ENCODE assay signal across 14 cellular contexts in the genomic region with DNA sequence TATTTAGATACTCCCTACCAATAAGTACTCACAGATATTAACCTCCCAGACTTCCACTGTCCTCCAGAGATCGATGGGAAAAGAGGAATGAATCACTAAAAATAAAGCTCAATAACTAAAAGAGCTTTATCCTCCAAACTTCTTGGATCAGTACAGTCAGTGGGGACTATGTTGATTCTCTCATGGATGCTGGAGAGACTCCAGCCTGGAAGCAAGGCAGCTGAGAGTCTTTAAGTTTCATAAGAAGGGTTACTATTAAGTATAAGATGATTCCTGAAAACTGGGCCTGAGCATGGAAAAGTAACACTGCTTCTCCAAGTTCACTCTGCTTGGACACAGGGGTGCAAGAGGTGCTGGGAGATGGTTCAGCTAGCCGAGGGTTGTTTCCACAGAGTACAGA. TPM values are rescaled to one million over a fixed set of nuclear protein-coding genes. Genes with fewer than 3 reads are reported as not detected.
DNase-seq lines count a peak whose midpoint lies in the region; ATAC-seq and TF ChIP-seq lines count a peak whose summit lies in the region.
"Had no signal": no experiment of that assay in that cellular context is flagged by ENCODE, and none has a peak within 500 bp of the region (broad histone marks: within the 10 kb centered on the region; RNA-seq: fewer than 3 reads in every experiment).

No MANE protein-coding gene starts in this region.

- no peaks in the 10 kb centered on the region for H3K79me2 ChIP-seq in ACC112 (ENCODE audit: control insufficient read depth, insufficient read depth, low read length, unreplicated experiment)

- DNase-seq in right atrium auricular region (ENCODE audit: low spot score) (no peak), NCI-H2196 (lab: John Stamatoyannopoulos, UW; ENCODE audit: unreplicated experiment) (no peak), islet precursor cell (no peak)
- no peak for DNase-seq in activated naive CD4-positive, alpha-beta T cell treated with anti-CD3 and anti-CD28 coated beads, Interleukin-2, amount 50 U/mL, for 72 hours (ENCODE audit: low spot score in 2 of 2)
- DNase-seq: activated CD4-positive, alpha-beta T cell treated with anti-CD3 and anti-CD28 coated beads for 36 hours; NCI-H2081; NCI-H748 treated with DMSO at 0.1 percent for 48 hours; stimulated activated CD4-positive, alpha-beta T cell treated with anti-CD3 and anti-CD28 coated beads, Interleukin-15, amount 100 ng/mL, for 24 hours had no signal

- H3K9ac ChIP-seq in skeletal muscle satellite cell (ENCODE audit: low read depth, low read length) = peak overlapping the region; percentile 55

- H3K4me1 ChIP-seq in ACC112 (ENCODE audit: control insufficient read depth, insufficient read depth, low read length, unreplicated experiment) (peaks cover 38% of the 10 kb centered on the region), right atrium auricular region (peaks cover 0 to 15% of the 10 kb centered on the region in 2 donors), skeletal muscle satellite cell (ENCODE audit: control insufficient read depth, insufficient read depth, low read length) (peaks cover 38% of the 10 kb centered on the region)

- peak overlapping the region; percentile 37 for H3K27ac ChIP-seq in ACC112 (ENCODE audit: low read depth, low read length)
- H3K27ac ChIP-seq in right atrium auricular region = peak overlapping the region; percentile 47 to 61
- H3K27ac ChIP-seq: neutrophil had no signal

- no peaks in the 10 kb centered on the region for H3K9me3 ChIP-seq in right atrium auricular region
- H3K9me3 ChIP-seq in skeletal muscle satellite cell (replicated peaks; ENCODE audit: low read length) = no peaks in the 10 kb centered on the region
- H3K9me3 ChIP-seq: neutrophil had no signal

- H3K36me3 ChIP-seq in ACC112 (ENCODE audit: insufficient read depth, low read length) (no peaks in the 10 kb centered on the region), right atrium auricular region (no peaks in the 10 kb centered on the region), skeletal muscle satellite cell (ENCODE audit: insufficient read depth, low read length) (no peaks in the 10 kb centered on the region)
- H3K36me3 ChIP-seq: neutrophil had no signal

- H3K4me1 Mint-ChIP-seq in brain = peaks cover 33% of the 10 kb centered on the region

- H3K36me3 Mint-ChIP-seq in brain = no peaks in the 10 kb centered on the region
- H3K36me3 Mint-ChIP-seq in activated naive CD4-positive, alpha-beta T cell treated with anti-CD3 and anti-CD28 coated beads, Interleukin-2, amount 50 U/mL, for 72 hours = no peaks in the 10 kb centered on the region
- H3K36me3 Mint-ChIP-seq: activated naive CD8-positive, alpha-beta T cell had no signal

- H3K27me3 Mint-ChIP-seq in brain = peaks cover 3% of the 10 kb centered on the region

- peak overlapping the region; percentile 55 for H2AFZ ChIP-seq in ACC112 (ENCODE audit: low read length, unreplicated experiment)

- H3K4me3 ChIP-seq in ACC112 (ENCODE audit: low read depth, low read length) (peak overlapping the region; percentile 70), right atrium auricular region (no peak overlapping the region), skeletal muscle satellite cell (ENCODE audit: low read length) (no peak overlapping the region)

- no peaks in the 10 kb centered on the region for H3K27me3 ChIP-seq in ACC112 (ENCODE audit: insufficient read depth, low read length)
- H3K27me3 ChIP-seq in right atrium auricular region = no peaks in the 10 kb centered on the region
- no peaks in the 10 kb centered on the region for H3K27me3 ChIP-seq in skeletal muscle satellite cell (ENCODE audit: control insufficient read depth, insufficient read depth, low read length)
- H3K27me3 ChIP-seq: neutrophil had no signal

- H3K9me3 Mint-ChIP-seq in brain = no peaks in the 10 kb centered on the region
- H3K9me3 Mint-ChIP-seq in activated naive CD4-positive, alpha-beta T cell treated with anti-CD3 and anti-CD28 coated beads, Interleukin-2, amount 50 U/mL, for 72 hours = no peaks in the 10 kb centered on the region

- peak overlapping the region; percentile 67 for H3K4me2 ChIP-seq in skeletal muscle satellite cell (ENCODE audit: low read length)

- ATAC-seq in HG03025 (IDR thresholded peaks at IDR 0.05; ENCODE audit: low FRiP score, unreplicated experiment) = no peak
- no peak for ATAC-seq in activated naive CD4-positive, alpha-beta T cell treated with anti-CD3 and anti-CD28 coated beads, Interleukin-2, amount 50 U/mL, for 72 hours
- ATAC-seq: activated CD4-positive, alpha-beta T cell treated with anti-CD3 and anti-CD28 coated beads for 36 hours had no signal

- H3K4me3 Mint-ChIP-seq in brain = peak overlapping the region in 1 of 5 experiments; percentile 82
- H3K4me3 Mint-ChIP-seq: activated CD4-positive, alpha-beta T cell treated with anti-CD3 and anti-CD28 coated beads for 36 hours; activated naive CD8-positive, alpha-beta T cell had no signal

- no peak for TF ChIP-seq CTCF in brain (conservative IDR thresholded peaks at IDR 0.05)
- TF ChIP-seq CTCF in right atrium auricular region (IDR thresholded peaks at IDR 0.05) = no peak

- H3K27ac Mint-ChIP-seq in brain = peak overlapping the region in 3 of 5 experiments; percentile 66 to 89 (median 69)
- H3K27ac Mint-ChIP-seq in activated naive CD4-positive, alpha-beta T cell treated with anti-CD3 and anti-CD28 coated beads, Interleukin-2, amount 50 U/mL, for 72 hours = no peak overlapping the region
- H3K27ac Mint-ChIP-seq: activated CD4-positive, alpha-beta T cell treated with anti-CD3 and anti-CD28 coated beads for 36 hours; activated naive CD8-positive, alpha-beta T cell had no signal

RNA-seq across cellular contexts. Expression of a gene that starts 6.2 kb away (rescaled TPM):
- polyA plus RNA-seq in brain (ENCODE audit: insufficient read depth, low read depth, low replicate concordance) = 2.7 TPM
- 10 to 100 TPM; 41.6 to 69.9 TPM for total RNA-seq in right atrium auricular region
- total RNA-seq in skeletal muscle satellite cell (2012; rRNA removed) = 165 and 169 TPM in 2 replicates
- under 1 TPM; 0.31 to 0.71 TPM for total RNA-seq in activated naive CD4-positive, alpha-beta T cell treated with anti-CD3 and anti-CD28 coated beads, Interleukin-2, amount 50 U/mL, for 72 hours

Comparison
In these comparisons a context has a peak if more than half of its experiments do, and no peak if none do; other contexts are left out.
1. H3K27ac Mint-ChIP-seq: peak in brain (3 of 5); none in activated naive CD4-positive, alpha-beta T cell treated with anti-CD3 and anti-CD28 coated beads, Interleukin-2, amount 50 U/mL, for 72 hours (0 of 2).
2. RNA of a gene that starts 6.2 kb away (total RNA-seq): 41.6 to 69.9 TPM in right atrium auricular region; 0.31 to 0.71 TPM in activated naive CD4-positive, alpha-beta T cell treated with anti-CD3 and anti-CD28 coated beads, Interleukin-2, amount 50 U/mL, for 72 hours; every median in the first group is over 10 times any median in the second.